Comparison of ENCODE assay signal across 9 cellular contexts in genomic region chr17:64641499-64641898, GRCh38. TPM values are rescaled to one million over a fixed set of nuclear protein-coding genes. Genes with fewer than 3 reads are reported as not detected.
DNase-seq lines count a peak whose midpoint lies in the region; ATAC-seq and TF ChIP-seq lines count a peak whose summit lies in the region.
"Had no signal": no experiment of that assay in that cellular context is flagged by ENCODE, and none has a peak within 500 bp of the region (broad histone marks: within the 10 kb centered on the region; RNA-seq: fewer than 3 reads in every experiment).

No MANE protein-coding gene starts in this region.

- peaks cover 31% of the 10 kb centered on the region for H3K36me3 Mint-ChIP-seq in CD8-positive, alpha-beta T cell
- peaks cover 0 to 4% of the 10 kb centered on the region in 2 donors for H3K36me3 Mint-ChIP-seq in activated T-cell treated with anti-CD3 and anti-CD28 coated beads, Interleukin-2, amount 50 U/mL, for 72 hours (ENCODE audit: insufficient read depth in 2 of 2)

- POLR2A ChIA-PET in CD8-positive, alpha-beta T cell (lab: Charles Lee), result no interaction called here
- POLR2A ChIA-PET in GM10248 (lab: Yijun Ruan, JAX), result no interaction called here

- ATAC-seq in CD8-positive, alpha-beta T cell, result peak; percentile 44
- ATAC-seq in mucosa of descending colon (peak; percentile 86), GM21723 (IDR thresholded peaks at IDR 0.05; ENCODE audit: unreplicated experiment) (no peak)
- no peak for ATAC-seq in activated T-cell treated with anti-CD3 and anti-CD28 coated beads, Interleukin-2, amount 50 U/mL, for 72 hours (replicated peaks in 1 of 2)
- ATAC-seq: activated T-cell treated with anti-CD3 and anti-CD28 coated beads, Interleukin-2, amount 50 U/mL, for 4 hours had no signal

- no peaks in the 10 kb centered on the region for H3K27me3 Mint-ChIP-seq in CD8-positive, alpha-beta T cell (ENCODE audit: low read depth)
- H3K27me3 Mint-ChIP-seq in activated T-cell treated with anti-CD3 and anti-CD28 coated beads, Interleukin-2, amount 50 U/mL, for 72 hours (ENCODE audit: low read depth), result no peaks in the 10 kb centered on the region

- no peaks in the 10 kb centered on the region for H3K9me3 ChIP-seq in CD8-positive, alpha-beta T cell (ENCODE audit: low read length)
- no peaks in the 10 kb centered on the region for H3K9me3 ChIP-seq in mucosa of descending colon

- no peaks in the 10 kb centered on the region for H3K36me3 ChIP-seq in CD8-positive, alpha-beta T cell (ENCODE audit: insufficient read depth, low read length)
- H3K36me3 ChIP-seq in mucosa of descending colon (ENCODE audit: low read depth), result no peaks in the 10 kb centered on the region

- no peak overlapping the region for H3K27ac ChIP-seq in CD8-positive, alpha-beta T cell (ENCODE audit: low read depth, low read length)

- H3K4me1 Mint-ChIP-seq in CD8-positive, alpha-beta T cell (ENCODE audit: low read depth), result peaks cover 42% of the 10 kb centered on the region
- peaks cover 12% of the 10 kb centered on the region for H3K4me1 Mint-ChIP-seq in activated T-cell treated with anti-CD3 and anti-CD28 coated beads, Interleukin-2, amount 50 U/mL, for 72 hours (ENCODE audit: low read depth)

- no peaks in the 10 kb centered on the region for H3K27me3 ChIP-seq in CD8-positive, alpha-beta T cell (ENCODE audit: insufficient read depth, low read length)

- no peak for DNase-seq in CD8-positive, alpha-beta T cell
- DNase-seq in M059J (ENCODE audit: low read depth), result peak; percentile 93
- DNase-seq in choroid plexus epithelial cell (ENCODE audit: low read depth), result peak; percentile 86
- peak in 1 of 3 donors; percentile 27 for DNase-seq in mucosa of descending colon
- no peak for DNase-seq in GM10248 (ENCODE audit: extremely low spot score)
- DNase-seq in activated T-cell treated with anti-CD3 and anti-CD28 coated beads, Interleukin-2, amount 50 U/mL, for 1 hour, result no peak
- DNase-seq in activated T-cell treated with anti-CD3 and anti-CD28 coated beads, Interleukin-2, amount 50 U/mL, for 72 hours, result no peak
- DNase-seq: activated T-cell treated with anti-CD3 and anti-CD28 coated beads, Interleukin-2, amount 50 U/mL, for 4 hours had no signal

- peaks cover 8% of the 10 kb centered on the region for H3K4me1 ChIP-seq in CD8-positive, alpha-beta T cell (ENCODE audit: insufficient read depth, low read length)
- no peaks in the 10 kb centered on the region for H3K4me1 ChIP-seq in mucosa of descending colon (ENCODE audit: low read depth)

- TF ChIP-seq CTCF in CD8-positive, alpha-beta T cell (IDR thresholded peaks at IDR 0.05), result no peak
- TF ChIP-seq CTCF in choroid plexus epithelial cell (conservative IDR thresholded peaks at IDR 0.05; ENCODE audit: low read depth, low read length) (peak; percentile 3), mucosa of descending colon (IDR thresholded peaks at IDR 0.05) (no peak), GM10248 (IDR thresholded peaks at IDR 0.05; ENCODE audit: control extremely low read depth, extremely low read depth, low read depth, missing control alignments) (no peak)

- CTCF ChIA-PET in CD8-positive, alpha-beta T cell (lab: Charles Lee), result interaction anchor here (0.7 to 1.3 kb wide), 3 partner anchors 10 to 322 kb away, joined by 3 read pairs; no protein-coding TSS in a partner anchor
- CTCF ChIA-PET in GM10248 (lab: Yijun Ruan, JAX), result interaction anchor here (1.0 to 1.5 kb wide), 3 partner anchors 8 to 221 kb away, joined by 3 to 8 read pairs (median 4); no protein-coding TSS in a partner anchor

- H3K4me3 Mint-ChIP-seq in CD8-positive, alpha-beta T cell, result no peak overlapping the region
- no peak overlapping the region for H3K4me3 Mint-ChIP-seq in activated T-cell treated with anti-CD3 and anti-CD28 coated beads, Interleukin-2, amount 50 U/mL, for 72 hours
- H3K4me3 Mint-ChIP-seq: activated T-cell treated with anti-CD3 and anti-CD28 coated beads, Interleukin-2, amount 50 U/mL, for 4 hours had no signal

- intact Hi-C loops in CD8-positive, alpha-beta T cell (cut with DNase I, micrococcal nuclease), result loop anchor here in 1 of 2 experiments (10.0 kb wide), 1 partner anchor 93 kb away; no protein-coding TSS in a partner anchor
- intact Hi-C loops in mucosa of descending colon (cut with DNase I, micrococcal nuclease), result no loop called here

- no peak overlapping the region for H3K27ac Mint-ChIP-seq in CD8-positive, alpha-beta T cell
- no peak overlapping the region for H3K27ac Mint-ChIP-seq in activated T-cell treated with anti-CD3 and anti-CD28 coated beads, Interleukin-2, amount 50 U/mL, for 72 hours

- H3K4me3 ChIP-seq in CD8-positive, alpha-beta T cell (ENCODE audit: low read depth, low read length), result no peak overlapping the region
- H3K4me3 ChIP-seq in choroid plexus epithelial cell (ENCODE audit: low read depth, low read length) (no peak overlapping the region), mucosa of descending colon (no peak overlapping the region)

- no peaks in the 10 kb centered on the region for H3K9me3 Mint-ChIP-seq in CD8-positive, alpha-beta T cell
- no peaks in the 10 kb centered on the region for H3K9me3 Mint-ChIP-seq in activated T-cell treated with anti-CD3 and anti-CD28 coated beads, Interleukin-2, amount 50 U/mL, for 72 hours
- H3K9me3 Mint-ChIP-seq: activated T-cell treated with anti-CD3 and anti-CD28 coated beads, Interleukin-2, amount 50 U/mL, for 4 hours had no signal

RNA-seq across cellular contexts. Expression of gene SMURF2, which starts 20.6 kb away (rescaled TPM):
- total RNA-seq in CD8-positive, alpha-beta T cell, result 10 to 100 TPM; 27.3 to 28.1 TPM
- 43.3 and 68.7 TPM in 2 replicates for total RNA-seq in M059J (2014; rRNA removed; shearing (Covaris generic))
- 10 to 100 TPM; 14.9 to 25.4 (median 15.2) TPM for total RNA-seq in mucosa of descending colon
- total RNA-seq in activated T-cell treated with anti-CD3 and anti-CD28 coated beads, Interleukin-2, amount 50 U/mL, for 72 hours, result 10 to 100 TPM; 18.3 to 19.4 TPM

Comparison
In these comparisons a context has a peak if more than half of its experiments do, and no peak if none do; other contexts are left out.
1. ATAC-seq: peak in CD8-positive, alpha-beta T cell (single experiment) and mucosa of descending colon (single experiment); none in GM21723 (single experiment) and activated T-cell treated with anti-CD3 and anti-CD28 coated beads, Interleukin-2, amount 50 U/mL, for 72 hours (0 of 2).
2. DNase-seq: peak in M059J (single experiment) and choroid plexus epithelial cell (single experiment); none in CD8-positive, alpha-beta T cell (0 of 7), GM10248 (single experiment), activated T-cell treated with anti-CD3 and anti-CD28 coated beads, Interleukin-2, amount 50 U/mL, for 1 hour (single experiment) and activated T-cell treated with anti-CD3 and anti-CD28 coated beads, Interleukin-2, amount 50 U/mL, for 72 hours (0 of 2).